Comparison of ENCODE assay signal across 8 cellular contexts in genomic region chr1:161439280-161440232, GRCh38.
DNase-seq lines count a peak whose midpoint lies in the region; ATAC-seq and TF ChIP-seq lines count a peak whose summit lies in the region.

No MANE protein-coding gene starts in this region.

- peak; percentile 29 for DNase-seq in SW480 (ENCODE audit: low spot score)
- DNase-seq in epithelial cell of proximal tubule (ENCODE audit: low read depth) = no peak
- DNase-seq in progenitor cell of endocrine pancreas (ENCODE audit: low spot score, unreplicated experiment) = no peak
- no peak for DNase-seq in NCI-H82 (lab: John Stamatoyannopoulos, UW)
- no peak for DNase-seq in NCI-H2081 (lab: John Stamatoyannopoulos, UW)
- DNase-seq in NCI-H1930 (lab: John Stamatoyannopoulos, UW) = no peak
- DNase-seq in stimulated activated naive CD4-positive, alpha-beta T cell (lab: John Stamatoyannopoulos, UW) = no peak

- peak; percentile 23 for ATAC-seq in GM21381 (IDR thresholded peaks at IDR 0.05; ENCODE audit: unreplicated experiment)

- H3K4me3 Mint-ChIP-seq in progenitor cell of endocrine pancreas (ENCODE audit: low read depth) = peak overlapping the region; percentile 66

- peak overlapping the region; percentile 58 for H3K4me3 ChIP-seq in epithelial cell of proximal tubule (ENCODE audit: low read depth, low read length)

- peak overlapping the region; percentile 62 for H3K27ac Mint-ChIP-seq in progenitor cell of endocrine pancreas

- TF ChIP-seq CTCF in epithelial cell of proximal tubule (conservative IDR thresholded peaks at IDR 0.05; ENCODE audit: low read depth, low read length) = no peak
- TF ChIP-seq CTCF in progenitor cell of endocrine pancreas (IDR thresholded peaks at IDR 0.05; ENCODE audit: unreplicated experiment) = no peak

- no peaks in the 10 kb centered on the region for H3K9me3 Mint-ChIP-seq in progenitor cell of endocrine pancreas (ENCODE audit: low read depth)

- peaks cover 58% of the 10 kb centered on the region for H3K27me3 Mint-ChIP-seq in progenitor cell of endocrine pancreas

- H3K4me1 Mint-ChIP-seq in progenitor cell of endocrine pancreas (ENCODE audit: low read depth) = peaks cover 1% of the 10 kb centered on the region

- no peaks in the 10 kb centered on the region for H3K36me3 Mint-ChIP-seq in progenitor cell of endocrine pancreas (ENCODE audit: insufficient read depth)
